Comparison of ENCODE assay signal across 1 cellular context in the genomic region with DNA sequence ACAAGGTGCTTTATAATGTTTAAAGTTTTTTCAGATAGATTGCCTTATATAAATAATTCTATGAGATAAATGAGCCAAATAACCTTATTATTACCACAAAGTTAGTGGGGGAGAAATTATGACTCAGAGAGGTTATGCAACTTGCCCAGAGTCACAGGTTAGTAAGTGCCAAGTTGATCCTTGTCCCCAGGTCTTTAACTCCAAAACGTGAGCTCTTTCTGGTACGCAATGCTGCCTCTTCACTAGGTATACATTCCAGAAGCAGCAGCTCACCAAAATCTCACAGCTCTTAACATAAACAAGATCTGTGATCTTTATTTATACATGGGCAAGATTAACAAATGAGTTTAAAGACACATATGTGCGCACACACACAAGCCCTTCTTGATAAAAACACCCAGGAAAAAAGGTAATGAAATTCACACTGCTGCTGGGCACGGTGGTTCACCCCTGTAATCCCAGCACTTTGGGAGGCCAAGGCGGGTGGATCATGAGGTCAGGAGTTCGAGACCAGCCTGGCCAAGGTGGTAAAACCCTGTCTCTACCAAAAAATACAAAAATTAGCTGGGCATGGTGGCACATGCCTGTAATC.
TF ChIP-seq lines count a peak whose summit lies in the region.

No MANE protein-coding gene starts in this region.

TF ChIP-seq in HepG2, 621 proteins besides CTCF, POLR2A, EP300 and RAD21 (continued from another document and continues in another):
- no peak for TF ChIP-seq MAFF (IDR thresholded peaks at IDR 0.05; ENCODE audit: low read depth, low read length)
- TF ChIP-seq TBL1XR1 (IDR thresholded peaks at IDR 0.05; ENCODE audit: borderline replicate concordance, low read length, partially characterized antibody) = peak; percentile 36
- 0 out of 2 replicates have a peak, but pooled peaks have one; percentile 17 for TF ChIP-seq PPARG (CRISPR knock-in tag; conservative IDR thresholded peaks at IDR 0.05)
- peak; percentile 52; the same call in 1 of the 2 replicates for TF ChIP-seq DPF2 (CRISPR knock-in tag; IDR thresholded peaks at IDR 0.05; ENCODE audit: borderline replicate concordance, low read depth)
- TF ChIP-seq, protein P1, sequence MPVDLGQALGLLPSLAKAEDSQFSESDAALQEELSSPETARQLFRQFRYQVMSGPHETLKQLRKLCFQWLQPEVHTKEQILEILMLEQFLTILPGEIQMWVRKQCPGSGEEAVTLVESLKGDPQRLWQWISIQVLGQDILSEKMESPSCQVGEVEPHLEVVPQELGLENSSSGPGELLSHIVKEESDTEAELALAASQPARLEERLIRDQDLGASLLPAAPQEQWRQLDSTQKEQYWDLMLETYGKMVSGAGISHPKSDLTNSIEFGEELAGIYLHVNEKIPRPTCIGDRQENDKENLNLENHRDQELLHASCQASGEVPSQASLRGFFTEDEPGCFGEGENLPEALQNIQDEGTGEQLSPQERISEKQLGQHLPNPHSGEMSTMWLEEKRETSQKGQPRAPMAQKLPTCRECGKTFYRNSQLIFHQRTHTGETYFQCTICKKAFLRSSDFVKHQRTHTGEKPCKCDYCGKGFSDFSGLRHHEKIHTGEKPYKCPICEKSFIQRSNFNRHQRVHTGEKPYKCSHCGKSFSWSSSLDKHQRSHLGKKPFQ (CRISPR knock-in tag; IDR thresholded peaks at IDR 0.05; ENCODE audit: insufficient replicate concordance) = no peak
- TF ChIP-seq CBX1 (IDR thresholded peaks at IDR 0.05; ENCODE audit: low read depth) = no peak
- no peak for TF ChIP-seq ELF1 (CRISPR knock-in tag; IDR thresholded peaks at IDR 0.05)
- TF ChIP-seq HDAC2 (CRISPR knock-in tag; IDR thresholded peaks at IDR 0.05) = peak; percentile 54; the same call in 1 of the 2 replicates
- no peak for TF ChIP-seq ZFP36L1 (CRISPR knock-in tag; IDR thresholded peaks at IDR 0.05)
- peak; percentile 86 for TF ChIP-seq MED1 (CRISPR knock-in tag; IDR thresholded peaks at IDR 0.05)
- peak; percentile 89 for TF ChIP-seq HNF4A (CRISPR knock-in tag; IDR thresholded peaks at IDR 0.05)
- no peak for TF ChIP-seq ZFP82 (CRISPR knock-in tag; IDR thresholded peaks at IDR 0.05; ENCODE audit: borderline replicate concordance)
- TF ChIP-seq TRIM22 (IDR thresholded peaks at IDR 0.05) = no peak
- 0 out of 2 replicates have a peak, but pooled peaks have one; percentile 44 for TF ChIP-seq ZNF614 (CRISPR knock-in tag; IDR thresholded peaks at IDR 0.05; ENCODE audit: borderline replicate concordance)
- no peak for TF ChIP-seq KDM3A (CRISPR knock-in tag; IDR thresholded peaks at IDR 0.05; ENCODE audit: low read depth)
- no peak for TF ChIP-seq ZIK1 (CRISPR knock-in tag; IDR thresholded peaks at IDR 0.05; ENCODE audit: borderline replicate concordance, low read depth)
- TF ChIP-seq ZNF780A (CRISPR knock-in tag; IDR thresholded peaks at IDR 0.05) = no peak
- TF ChIP-seq GATAD2A (CRISPR knock-in tag; IDR thresholded peaks at IDR 0.05) = peak; percentile 60
- TF ChIP-seq NCOR1 (IDR thresholded peaks at IDR 0.05; ENCODE audit: borderline replicate concordance, low read length) = peak; percentile 49; the same call in 1 of the 2 replicates
- no peak for TF ChIP-seq ELF4 (CRISPR knock-in tag; IDR thresholded peaks at IDR 0.05; ENCODE audit: borderline replicate concordance)
- no peak for TF ChIP-seq ZNF101 (CRISPR knock-in tag; IDR thresholded peaks at IDR 0.05; ENCODE audit: borderline replicate concordance, low read depth)
- TF ChIP-seq ZBTB38 (CRISPR knock-in tag; IDR thresholded peaks at IDR 0.05) = 0 out of 2 replicates have a peak, but pooled peaks have one; percentile 25
- TF ChIP-seq POGZ (CRISPR knock-in tag; IDR thresholded peaks at IDR 0.05) = peak; percentile 69
- no peak for TF ChIP-seq ZNF430 (CRISPR knock-in tag; IDR thresholded peaks at IDR 0.05)
- TF ChIP-seq RARA (CRISPR knock-in tag; IDR thresholded peaks at IDR 0.05) = peak; percentile 84
- TF ChIP-seq ZNF652 (CRISPR knock-in tag; IDR thresholded peaks at IDR 0.05; ENCODE audit: borderline replicate concordance, low read depth) = peak; percentile 20; the same call in 1 of the 2 replicates
- TF ChIP-seq SALL1 (CRISPR knock-in tag; IDR thresholded peaks at IDR 0.05) = peak; percentile 39; the same call in 1 of the 2 replicates
- no peak for TF ChIP-seq TAF1 (CRISPR knock-in tag; IDR thresholded peaks at IDR 0.05)
- TF ChIP-seq HOXA3 (CRISPR knock-in tag; IDR thresholded peaks at IDR 0.05) = peak; percentile 33; the same call in 1 of the 2 replicates
- TF ChIP-seq ZMYM4 (CRISPR knock-in tag; IDR thresholded peaks at IDR 0.05) = peak; percentile 40; the same call in 1 of the 2 replicates
- TF ChIP-seq, protein P2, sequence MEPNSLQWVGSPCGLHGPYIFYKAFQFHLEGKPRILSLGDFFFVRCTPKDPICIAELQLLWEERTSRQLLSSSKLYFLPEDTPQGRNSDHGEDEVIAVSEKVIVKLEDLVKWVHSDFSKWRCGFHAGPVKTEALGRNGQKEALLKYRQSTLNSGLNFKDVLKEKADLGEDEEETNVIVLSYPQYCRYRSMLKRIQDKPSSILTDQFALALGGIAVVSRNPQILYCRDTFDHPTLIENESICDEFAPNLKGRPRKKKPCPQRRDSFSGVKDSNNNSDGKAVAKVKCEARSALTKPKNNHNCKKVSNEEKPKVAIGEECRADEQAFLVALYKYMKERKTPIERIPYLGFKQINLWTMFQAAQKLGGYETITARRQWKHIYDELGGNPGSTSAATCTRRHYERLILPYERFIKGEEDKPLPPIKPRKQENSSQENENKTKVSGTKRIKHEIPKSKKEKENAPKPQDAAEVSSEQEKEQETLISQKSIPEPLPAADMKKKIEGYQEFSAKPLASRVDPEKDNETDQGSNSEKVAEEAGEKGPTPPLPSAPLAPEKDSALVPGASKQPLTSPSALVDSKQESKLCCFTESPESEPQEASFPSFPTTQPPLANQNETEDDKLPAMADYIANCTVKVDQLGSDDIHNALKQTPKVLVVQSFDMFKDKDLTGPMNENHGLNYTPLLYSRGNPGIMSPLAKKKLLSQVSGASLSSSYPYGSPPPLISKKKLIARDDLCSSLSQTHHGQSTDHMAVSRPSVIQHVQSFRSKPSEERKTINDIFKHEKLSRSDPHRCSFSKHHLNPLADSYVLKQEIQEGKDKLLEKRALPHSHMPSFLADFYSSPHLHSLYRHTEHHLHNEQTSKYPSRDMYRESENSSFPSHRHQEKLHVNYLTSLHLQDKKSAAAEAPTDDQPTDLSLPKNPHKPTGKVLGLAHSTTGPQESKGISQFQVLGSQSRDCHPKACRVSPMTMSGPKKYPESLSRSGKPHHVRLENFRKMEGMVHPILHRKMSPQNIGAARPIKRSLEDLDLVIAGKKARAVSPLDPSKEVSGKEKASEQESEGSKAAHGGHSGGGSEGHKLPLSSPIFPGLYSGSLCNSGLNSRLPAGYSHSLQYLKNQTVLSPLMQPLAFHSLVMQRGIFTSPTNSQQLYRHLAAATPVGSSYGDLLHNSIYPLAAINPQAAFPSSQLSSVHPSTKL (CRISPR knock-in tag; IDR thresholded peaks at IDR 0.05) = peak; percentile 92
- no peak for TF ChIP-seq ISX (CRISPR knock-in tag; conservative IDR thresholded peaks at IDR 0.05)
- TF ChIP-seq, protein P3, sequence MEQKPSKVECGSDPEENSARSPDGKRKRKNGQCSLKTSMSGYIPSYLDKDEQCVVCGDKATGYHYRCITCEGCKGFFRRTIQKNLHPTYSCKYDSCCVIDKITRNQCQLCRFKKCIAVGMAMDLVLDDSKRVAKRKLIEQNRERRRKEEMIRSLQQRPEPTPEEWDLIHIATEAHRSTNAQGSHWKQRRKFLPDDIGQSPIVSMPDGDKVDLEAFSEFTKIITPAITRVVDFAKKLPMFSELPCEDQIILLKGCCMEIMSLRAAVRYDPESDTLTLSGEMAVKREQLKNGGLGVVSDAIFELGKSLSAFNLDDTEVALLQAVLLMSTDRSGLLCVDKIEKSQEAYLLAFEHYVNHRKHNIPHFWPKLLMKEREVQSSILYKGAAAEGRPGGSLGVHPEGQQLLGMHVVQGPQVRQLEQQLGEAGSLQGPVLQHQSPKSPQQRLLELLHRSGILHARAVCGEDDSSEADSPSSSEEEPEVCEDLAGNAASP (CRISPR knock-in tag; IDR thresholded peaks at IDR 0.05; ENCODE audit: borderline replicate concordance) = no peak
- peak; percentile 26; the same call in 1 of the 2 replicates for TF ChIP-seq ZMYM3 (CRISPR knock-in tag; IDR thresholded peaks at IDR 0.05)
- no peak for TF ChIP-seq NR2F2 (IDR thresholded peaks at IDR 0.05; ENCODE audit: borderline replicate concordance, low read depth)
- 0 out of 2 replicates have a peak, but pooled peaks have one; percentile 49 for TF ChIP-seq MIXL1 (CRISPR knock-in tag; IDR thresholded peaks at IDR 0.05)
- TF ChIP-seq HMG20A (CRISPR knock-in tag; IDR thresholded peaks at IDR 0.05; ENCODE audit: borderline replicate concordance) = peak; percentile 57; the same call in 1 of the 2 replicates
- TF ChIP-seq RFXAP (CRISPR knock-in tag; IDR thresholded peaks at IDR 0.05; ENCODE audit: borderline replicate concordance) = no peak
- TF ChIP-seq TCF7 (IDR thresholded peaks at IDR 0.05; ENCODE audit: low read depth) = 0 out of 2 replicates have a peak, but pooled peaks have one; percentile 20
- TF ChIP-seq FOXK1 (CRISPR knock-in tag; IDR thresholded peaks at IDR 0.05; ENCODE audit: borderline replicate concordance, low read depth) = peak; percentile 51; the same call in 1 of the 2 replicates
- TF ChIP-seq BCL6 (CRISPR knock-in tag; IDR thresholded peaks at IDR 0.05) = peak; percentile 55; the same call in 1 of the 2 replicates
- TF ChIP-seq TBX3 (IDR thresholded peaks at IDR 0.05; ENCODE audit: borderline replicate concordance) = peak; percentile 57; the same call in 1 of the 2 replicates
- TF ChIP-seq ISL2 (CRISPR knock-in tag; IDR thresholded peaks at IDR 0.05) = peak; percentile 50; the same call in 1 of the 2 replicates
- TF ChIP-seq RCOR2 (CRISPR knock-in tag; IDR thresholded peaks at IDR 0.05) = 0 out of 2 replicates have a peak, but pooled peaks have one; percentile 49
- TF ChIP-seq ELF3 (CRISPR knock-in tag; IDR thresholded peaks at IDR 0.05) = peak; percentile 68; the same call in 1 of the 2 replicates
- TF ChIP-seq, protein P4, sequence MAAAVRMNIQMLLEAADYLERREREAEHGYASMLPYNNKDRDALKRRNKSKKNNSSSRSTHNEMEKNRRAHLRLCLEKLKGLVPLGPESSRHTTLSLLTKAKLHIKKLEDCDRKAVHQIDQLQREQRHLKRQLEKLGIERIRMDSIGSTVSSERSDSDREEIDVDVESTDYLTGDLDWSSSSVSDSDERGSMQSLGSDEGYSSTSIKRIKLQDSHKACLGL (CRISPR knock-in tag; IDR thresholded peaks at IDR 0.05) = no peak
- peak; percentile 87; the same call in 1 of the 2 replicates for TF ChIP-seq TFE3 (CRISPR knock-in tag; IDR thresholded peaks at IDR 0.05)
- TF ChIP-seq, protein P5, sequence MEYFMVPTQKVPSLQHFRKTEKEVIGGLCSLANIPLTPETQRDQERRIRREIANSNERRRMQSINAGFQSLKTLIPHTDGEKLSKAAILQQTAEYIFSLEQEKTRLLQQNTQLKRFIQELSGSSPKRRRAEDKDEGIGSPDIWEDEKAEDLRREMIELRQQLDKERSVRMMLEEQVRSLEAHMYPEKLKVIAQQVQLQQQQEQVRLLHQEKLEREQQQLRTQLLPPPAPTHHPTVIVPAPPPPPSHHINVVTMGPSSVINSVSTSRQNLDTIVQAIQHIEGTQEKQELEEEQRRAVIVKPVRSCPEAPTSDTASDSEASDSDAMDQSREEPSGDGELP (IDR thresholded peaks at IDR 0.05; ENCODE audit: borderline replicate concordance, low read depth) = no peak
- TF ChIP-seq ONECUT2 (CRISPR knock-in tag; IDR thresholded peaks at IDR 0.05) = no peak
- no peak for TF ChIP-seq GABPA (IDR thresholded peaks at IDR 0.05; ENCODE audit: low read depth, low read length)
- TF ChIP-seq GABPA (CRISPR knock-in tag; IDR thresholded peaks at IDR 0.05; ENCODE audit: low read depth) = no peak
- no peak for TF ChIP-seq KLF12 (CRISPR knock-in tag; IDR thresholded peaks at IDR 0.05; ENCODE audit: borderline replicate concordance)
- peak; percentile 55 for TF ChIP-seq FOXP4 (CRISPR knock-in tag; IDR thresholded peaks at IDR 0.05)
